1 cellular context compared by ENCODE assay signal in the genomic region with DNA sequence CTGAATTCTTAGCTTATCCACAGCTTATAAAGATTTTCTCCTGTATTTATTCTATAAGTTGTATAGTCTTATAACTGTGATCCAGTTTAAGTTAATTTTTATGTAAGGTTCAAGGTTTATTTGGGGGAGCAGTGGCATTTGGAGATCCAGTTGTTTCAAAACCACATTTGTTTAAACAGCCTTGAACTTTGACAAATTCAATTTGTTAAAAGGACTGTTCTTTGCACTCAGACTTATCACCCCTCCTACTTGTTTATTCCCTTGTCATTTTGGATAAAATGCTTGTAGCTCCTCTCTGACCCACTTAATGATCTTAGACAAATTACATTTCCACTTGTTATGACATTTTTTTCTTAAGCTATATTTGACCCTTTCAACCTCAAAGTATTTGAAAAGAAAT.
TF ChIP-seq lines count a peak whose summit lies in the region.

No MANE protein-coding gene starts in this region.

TF ChIP-seq in HepG2, 621 proteins besides CTCF, POLR2A, EP300 and RAD21 (continued from another document and continues in another):
- TF ChIP-seq ZHX2 (IDR thresholded peaks at IDR 0.05; ENCODE audit: low read depth) (no peak), ZHX2 (CRISPR knock-in tag; IDR thresholded peaks at IDR 0.05; ENCODE audit: borderline replicate concordance) (no peak), HMG20A (CRISPR knock-in tag; IDR thresholded peaks at IDR 0.05; ENCODE audit: borderline replicate concordance) (peak; percentile 80), ZMYM4 (CRISPR knock-in tag; IDR thresholded peaks at IDR 0.05) (peak; percentile 46; the same call in 1 of the 2 replicates), KAT8 (CRISPR knock-in tag; IDR thresholded peaks at IDR 0.05) (no peak; the same call in 1 of the 2 replicates), ZNF337 (CRISPR knock-in tag; IDR thresholded peaks at IDR 0.05; ENCODE audit: borderline replicate concordance, low read depth) (no peak), FOXP4 (CRISPR knock-in tag; IDR thresholded peaks at IDR 0.05) (peak; percentile 76), ZSCAN30 (CRISPR knock-in tag; IDR thresholded peaks at IDR 0.05) (no peak), SOX13 (IDR thresholded peaks at IDR 0.05) (no peak), SOX13 (CRISPR knock-in tag; conservative IDR thresholded peaks at IDR 0.05 in 1 of 2, IDR thresholded peaks at IDR 0.05 in 1 of 2) (peak in 1 of 2 experiments; percentile 88; a peak in 2 of 4 replicates), PRPF4 (IDR thresholded peaks at IDR 0.05; ENCODE audit: low read depth, low read length, poor library complexity, severe bottlenecking) (no peak), KLF16 (CRISPR knock-in tag; IDR thresholded peaks at IDR 0.05) (0 out of 4 replicates have a peak, but pooled peaks of 1 of the 2 experiments have one; percentile 35), PAWR (CRISPR knock-in tag; IDR thresholded peaks at IDR 0.05; ENCODE audit: borderline replicate concordance) (no peak), GATAD2A (CRISPR knock-in tag; IDR thresholded peaks at IDR 0.05) (peak; percentile 67), ZNF343 (CRISPR knock-in tag; IDR thresholded peaks at IDR 0.05) (no peak), MBNL3 (CRISPR knock-in tag; conservative IDR thresholded peaks at IDR 0.05) (no peak), ZNF713 (CRISPR knock-in tag; IDR thresholded peaks at IDR 0.05) (no peak), MTF1 (CRISPR knock-in tag; IDR thresholded peaks at IDR 0.05) (no peak), TOE1 (CRISPR knock-in tag; IDR thresholded peaks at IDR 0.05) (no peak), SMARCE1 (IDR thresholded peaks at IDR 0.05; ENCODE audit: borderline replicate concordance) (no peak), ARNT (IDR thresholded peaks at IDR 0.05) (no peak), TRIM22 (IDR thresholded peaks at IDR 0.05) (no peak), ZNF121 (CRISPR knock-in tag; IDR thresholded peaks at IDR 0.05) (no peak), ZNF432 (CRISPR knock-in tag; IDR thresholded peaks at IDR 0.05; ENCODE audit: borderline replicate concordance) (no peak), ZNF891 (CRISPR knock-in tag; IDR thresholded peaks at IDR 0.05) (no peak), HDAC1 (CRISPR knock-in tag; IDR thresholded peaks at IDR 0.05) (0 out of 2 replicates have a peak, but pooled peaks have one; percentile 38), MXD4 (CRISPR knock-in tag; IDR thresholded peaks at IDR 0.05) (no peak)
- TF ChIP-seq, protein P1, sequence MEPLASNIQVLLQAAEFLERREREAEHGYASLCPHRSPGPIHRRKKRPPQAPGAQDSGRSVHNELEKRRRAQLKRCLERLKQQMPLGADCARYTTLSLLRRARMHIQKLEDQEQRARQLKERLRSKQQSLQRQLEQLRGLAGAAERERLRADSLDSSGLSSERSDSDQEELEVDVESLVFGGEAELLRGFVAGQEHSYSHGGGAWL (CRISPR knock-in tag; IDR thresholded peaks at IDR 0.05) = no peak
- TF ChIP-seq, protein P2, sequence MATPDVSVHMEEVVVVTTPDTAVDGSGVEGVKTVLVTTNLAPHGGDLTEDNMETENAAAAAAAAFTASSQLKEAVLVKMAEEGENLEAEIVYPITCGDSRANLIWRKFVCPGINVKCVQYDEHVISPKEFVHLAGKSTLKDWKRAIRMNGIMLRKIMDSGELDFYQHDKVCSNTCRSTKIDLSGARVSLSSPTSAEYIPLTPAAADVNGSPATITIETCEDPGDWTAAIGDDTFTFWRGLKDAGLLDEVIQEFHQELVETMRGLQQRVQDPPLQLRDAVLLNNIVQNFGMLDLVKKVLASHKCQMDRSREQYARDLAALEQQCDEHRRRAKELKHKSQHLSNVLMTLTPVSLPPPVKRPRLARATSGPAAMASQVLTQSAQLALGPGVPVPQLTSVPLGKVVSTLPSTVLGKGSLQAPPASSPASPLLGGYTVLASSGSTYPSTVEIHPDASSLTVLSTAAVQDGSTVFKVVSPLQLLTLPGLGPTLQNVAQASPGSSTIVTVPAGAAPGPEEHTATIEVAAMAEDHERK (CRISPR knock-in tag; IDR thresholded peaks at IDR 0.05; ENCODE audit: low read depth) = no peak
- TF ChIP-seq, protein P3, sequence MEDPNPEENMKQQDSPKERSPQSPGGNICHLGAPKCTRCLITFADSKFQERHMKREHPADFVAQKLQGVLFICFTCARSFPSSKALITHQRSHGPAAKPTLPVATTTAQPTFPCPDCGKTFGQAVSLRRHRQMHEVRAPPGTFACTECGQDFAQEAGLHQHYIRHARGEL (CRISPR knock-in tag; IDR thresholded peaks at IDR 0.05) = no peak
- TF ChIP-seq, protein P4, sequence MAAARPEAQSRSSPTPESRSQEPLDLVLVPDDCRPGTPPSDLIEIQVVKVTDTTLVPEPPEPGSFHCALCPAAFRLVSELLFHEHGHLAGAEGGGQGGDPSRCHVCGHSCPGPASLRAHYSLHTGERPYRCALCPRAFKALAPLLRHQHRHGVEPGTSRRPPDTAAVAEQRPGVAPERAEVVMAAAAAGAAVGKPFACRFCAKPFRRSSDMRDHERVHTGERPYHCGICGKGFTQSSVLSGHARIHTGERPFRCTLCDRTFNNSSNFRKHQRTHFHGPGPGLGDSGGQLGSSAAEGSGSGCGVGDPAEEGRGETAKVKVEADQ (CRISPR knock-in tag; IDR thresholded peaks at IDR 0.05; ENCODE audit: borderline replicate concordance) = no peak
- TF ChIP-seq, protein P5, sequence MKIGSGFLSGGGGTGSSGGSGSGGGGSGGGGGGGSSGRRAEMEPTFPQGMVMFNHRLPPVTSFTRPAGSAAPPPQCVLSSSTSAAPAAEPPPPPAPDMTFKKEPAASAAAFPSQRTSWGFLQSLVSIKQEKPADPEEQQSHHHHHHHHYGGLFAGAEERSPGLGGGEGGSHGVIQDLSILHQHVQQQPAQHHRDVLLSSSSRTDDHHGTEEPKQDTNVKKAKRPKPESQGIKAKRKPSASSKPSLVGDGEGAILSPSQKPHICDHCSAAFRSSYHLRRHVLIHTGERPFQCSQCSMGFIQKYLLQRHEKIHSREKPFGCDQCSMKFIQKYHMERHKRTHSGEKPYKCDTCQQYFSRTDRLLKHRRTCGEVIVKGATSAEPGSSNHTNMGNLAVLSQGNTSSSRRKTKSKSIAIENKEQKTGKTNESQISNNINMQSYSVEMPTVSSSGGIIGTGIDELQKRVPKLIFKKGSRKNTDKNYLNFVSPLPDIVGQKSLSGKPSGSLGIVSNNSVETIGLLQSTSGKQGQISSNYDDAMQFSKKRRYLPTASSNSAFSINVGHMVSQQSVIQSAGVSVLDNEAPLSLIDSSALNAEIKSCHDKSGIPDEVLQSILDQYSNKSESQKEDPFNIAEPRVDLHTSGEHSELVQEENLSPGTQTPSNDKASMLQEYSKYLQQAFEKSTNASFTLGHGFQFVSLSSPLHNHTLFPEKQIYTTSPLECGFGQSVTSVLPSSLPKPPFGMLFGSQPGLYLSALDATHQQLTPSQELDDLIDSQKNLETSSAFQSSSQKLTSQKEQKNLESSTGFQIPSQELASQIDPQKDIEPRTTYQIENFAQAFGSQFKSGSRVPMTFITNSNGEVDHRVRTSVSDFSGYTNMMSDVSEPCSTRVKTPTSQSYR (CRISPR knock-in tag; IDR thresholded peaks at IDR 0.05; ENCODE audit: borderline replicate concordance) = peak; percentile 36; the same call in 1 of the 2 replicates
- TF ChIP-seq, protein P6, sequence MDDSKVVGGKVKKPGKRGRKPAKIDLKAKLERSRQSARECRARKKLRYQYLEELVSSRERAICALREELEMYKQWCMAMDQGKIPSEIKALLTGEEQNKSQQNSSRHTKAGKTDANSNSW (CRISPR knock-in tag; IDR thresholded peaks at IDR 0.05; ENCODE audit: borderline replicate concordance) = no peak
- TF ChIP-seq, protein P7, sequence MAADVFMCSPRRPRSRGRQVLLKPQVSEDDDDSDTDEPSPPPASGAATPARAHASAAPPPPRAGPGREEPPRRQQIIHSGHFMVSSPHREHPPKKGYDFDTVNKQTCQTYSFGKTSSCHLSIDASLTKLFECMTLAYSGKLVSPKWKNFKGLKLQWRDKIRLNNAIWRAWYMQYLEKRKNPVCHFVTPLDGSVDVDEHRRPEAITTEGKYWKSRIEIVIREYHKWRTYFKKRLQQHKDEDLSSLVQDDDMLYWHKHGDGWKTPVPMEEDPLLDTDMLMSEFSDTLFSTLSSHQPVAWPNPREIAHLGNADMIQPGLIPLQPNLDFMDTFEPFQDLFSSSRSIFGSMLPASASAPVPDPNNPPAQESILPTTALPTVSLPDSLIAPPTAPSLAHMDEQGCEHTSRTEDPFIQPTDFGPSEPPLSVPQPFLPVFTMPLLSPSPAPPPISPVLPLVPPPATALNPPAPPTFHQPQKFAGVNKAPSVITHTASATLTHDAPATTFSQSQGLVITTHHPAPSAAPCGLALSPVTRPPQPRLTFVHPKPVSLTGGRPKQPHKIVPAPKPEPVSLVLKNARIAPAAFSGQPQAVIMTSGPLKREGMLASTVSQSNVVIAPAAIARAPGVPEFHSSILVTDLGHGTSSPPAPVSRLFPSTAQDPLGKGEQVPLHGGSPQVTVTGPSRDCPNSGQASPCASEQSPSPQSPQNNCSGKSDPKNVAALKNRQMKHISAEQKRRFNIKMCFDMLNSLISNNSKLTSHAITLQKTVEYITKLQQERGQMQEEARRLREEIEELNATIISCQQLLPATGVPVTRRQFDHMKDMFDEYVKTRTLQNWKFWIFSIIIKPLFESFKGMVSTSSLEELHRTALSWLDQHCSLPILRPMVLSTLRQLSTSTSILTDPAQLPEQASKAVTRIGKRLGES (CRISPR knock-in tag; IDR thresholded peaks at IDR 0.05; ENCODE audit: borderline replicate concordance) = no peak
- TF ChIP-seq, protein P8, sequence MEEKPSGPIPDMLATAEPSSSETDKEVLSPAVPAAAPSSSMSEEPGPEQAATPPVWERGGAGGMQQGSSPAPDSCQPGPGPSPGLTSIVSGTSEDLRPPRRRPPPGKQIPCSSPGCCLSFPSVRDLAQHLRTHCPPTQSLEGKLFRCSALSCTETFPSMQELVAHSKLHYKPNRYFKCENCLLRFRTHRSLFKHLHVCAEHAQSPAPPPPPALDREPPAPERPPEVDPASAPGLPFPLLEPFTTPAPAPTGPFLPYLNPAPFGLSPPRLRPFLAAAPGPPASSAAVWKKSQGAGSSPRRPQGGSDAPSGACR (CRISPR knock-in tag; IDR thresholded peaks at IDR 0.05) = no peak
- TF ChIP-seq, protein P9, sequence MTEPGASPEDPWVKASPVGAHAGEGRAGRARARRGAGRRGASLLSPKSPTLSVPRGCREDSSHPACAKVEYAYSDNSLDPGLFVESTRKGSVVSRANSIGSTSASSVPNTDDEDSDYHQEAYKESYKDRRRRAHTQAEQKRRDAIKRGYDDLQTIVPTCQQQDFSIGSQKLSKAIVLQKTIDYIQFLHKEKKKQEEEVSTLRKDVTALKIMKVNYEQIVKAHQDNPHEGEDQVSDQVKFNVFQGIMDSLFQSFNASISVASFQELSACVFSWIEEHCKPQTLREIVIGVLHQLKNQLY (CRISPR knock-in tag; IDR thresholded peaks at IDR 0.05) = no peak
